ENCODE assay signal across 17 cellular contexts in genomic region chr18:30489890-30490643, GRCh38.
"Had no signal": no experiment of that assay in that cellular context is flagged by ENCODE, and none has a peak within 500 bp of the region (broad histone marks: within the 10 kb centered on the region; RNA-seq: fewer than 3 reads in every experiment).

No MANE protein-coding gene starts in this region.

- DNase-seq: activated naive CD4-positive, alpha-beta T cell treated with anti-CD3 and anti-CD28 coated beads, Interleukin-2, amount 10 ng/mL, durations not matched to agents 7 days and 5 days; foreskin keratinocyte; glutamatergic neuron; hippocampal formation; kidney; stimulated activated naive CD8-positive, alpha-beta T cell treated with anti-CD3 and anti-CD28 coated beads, Interleukin-15, amount 100 ng/mL, for 72 hours; T1000; transverse colon had no signal

- ATAC-seq: foreskin keratinocyte; left lobe of liver; stimulated activated naive CD8-positive, alpha-beta T cell treated with anti-CD3 and anti-CD28 coated beads, Interleukin-15, amount 100 ng/mL, for 72 hours had no signal

- H3K4me3 ChIP-seq: ascending aorta, coronary artery, skin epidermis, suprapubic skin, transverse colon, vagina had no signal

- H3K4me3 Mint-ChIP-seq: activated naive CD4-positive, alpha-beta T cell treated with anti-CD3 and anti-CD28 coated beads, Interleukin-2, amount 10 ng/mL, durations not matched to agents 7 days and 5 days; neural crest cell; stimulated activated naive CD8-positive, alpha-beta T cell treated with anti-CD3 and anti-CD28 coated beads, Interleukin-15, amount 100 ng/mL, for 72 hours had no signal

- H3K27me3 Mint-ChIP-seq: activated naive CD4-positive, alpha-beta T cell treated with anti-CD3 and anti-CD28 coated beads, Interleukin-2, amount 10 ng/mL, durations not matched to agents 7 days and 5 days; progenitor cell of endocrine pancreas; stimulated activated naive CD8-positive, alpha-beta T cell treated with anti-CD3 and anti-CD28 coated beads, Interleukin-15, amount 100 ng/mL, for 72 hours had no signal

- H3K36me3 ChIP-seq: ascending aorta, suprapubic skin, transverse colon, vagina had no signal

- H3K9me3 ChIP-seq: ascending aorta, suprapubic skin, transverse colon, vagina had no signal

- H3K27ac Mint-ChIP-seq: activated naive CD4-positive, alpha-beta T cell treated with anti-CD3 and anti-CD28 coated beads, Interleukin-2, amount 10 ng/mL, durations not matched to agents 7 days and 5 days; activated T-helper 2 cell treated with anti-CD3 and anti-CD28 coated beads, Interferon-gamma antibody, Interleukin-2, Interleukin-4, amounts not matched to agents 10 μg/mL and 5 μg/mL and 100 μg/mL, durations not matched to agents 14 hours and 24 hours and 36 hours; progenitor cell of endocrine pancreas; stimulated activated naive CD8-positive, alpha-beta T cell treated with anti-CD3 and anti-CD28 coated beads, Interleukin-15, amount 100 ng/mL, for 72 hours had no signal

- H3K9me3 Mint-ChIP-seq: activated naive CD4-positive, alpha-beta T cell treated with anti-CD3 and anti-CD28 coated beads, Interleukin-2, amount 10 ng/mL, durations not matched to agents 7 days and 5 days had no signal

- H3K27ac ChIP-seq: ascending aorta, coronary artery, foreskin keratinocyte, skin epidermis, suprapubic skin, transverse colon, vagina had no signal

- H3K4me1 Mint-ChIP-seq: activated naive CD4-positive, alpha-beta T cell treated with anti-CD3 and anti-CD28 coated beads, Interleukin-2, amount 10 ng/mL, durations not matched to agents 7 days and 5 days; stimulated activated naive CD8-positive, alpha-beta T cell treated with anti-CD3 and anti-CD28 coated beads, Interleukin-15, amount 100 ng/mL, for 72 hours had no signal

- H3K27me3 ChIP-seq: ascending aorta, foreskin keratinocyte, suprapubic skin, transverse colon, vagina had no signal

- H3K36me3 Mint-ChIP-seq: activated naive CD4-positive, alpha-beta T cell treated with anti-CD3 and anti-CD28 coated beads, Interleukin-2, amount 10 ng/mL, durations not matched to agents 7 days and 5 days had no signal

- H3K4me1 ChIP-seq: ascending aorta, suprapubic skin, transverse colon, vagina had no signal
